Comparison of ENCODE assay signal across 16 cellular contexts in genomic region chr1:225469051-225469450, GRCh38. TPM values are rescaled to one million over a fixed set of nuclear protein-coding genes. Genes with fewer than 3 reads are reported as not detected.
DNase-seq lines count a peak whose midpoint lies in the region; ATAC-seq and TF ChIP-seq lines count a peak whose summit lies in the region.
"Had no signal": no experiment of that assay in that cellular context is flagged by ENCODE, and none has a peak within 500 bp of the region (broad histone marks: within the 10 kb centered on the region; RNA-seq: fewer than 3 reads in every experiment).

No MANE protein-coding gene starts in this region.

- H3K27ac Mint-ChIP-seq in activated naive CD4-positive, alpha-beta T cell treated with anti-CD3 and anti-CD28 coated beads for 36 hours: no peak overlapping the region
- peak overlapping the region; percentile 92 for H3K27ac Mint-ChIP-seq in memory B cell
- H3K27ac Mint-ChIP-seq: nephron progenitor cell had no signal

- no peaks in the 10 kb centered on the region for H3K27me3 Mint-ChIP-seq in activated naive CD4-positive, alpha-beta T cell treated with anti-CD3 and anti-CD28 coated beads for 36 hours (ENCODE audit: low read depth)
- no peaks in the 10 kb centered on the region for H3K27me3 Mint-ChIP-seq in memory B cell

- intact Hi-C loops in activated naive CD4-positive, alpha-beta T cell treated with anti-CD3 and anti-CD28 coated beads for 36 hours (cut with micrococcal nuclease): no loop called here

- no peak overlapping the region for H3K4me3 ChIP-seq in suprapubic skin
- H3K4me3 ChIP-seq: right atrium auricular region, transverse colon had no signal

- peaks cover 16% of the 10 kb centered on the region for H3K4me1 ChIP-seq in suprapubic skin

- H3K36me3 Mint-ChIP-seq in activated naive CD4-positive, alpha-beta T cell treated with anti-CD3 and anti-CD28 coated beads for 36 hours (ENCODE audit: low read depth): no peaks in the 10 kb centered on the region
- no peaks in the 10 kb centered on the region for H3K36me3 Mint-ChIP-seq in memory B cell

- H3K4me1 Mint-ChIP-seq in activated naive CD4-positive, alpha-beta T cell treated with anti-CD3 and anti-CD28 coated beads for 36 hours (ENCODE audit: low read depth): peaks cover 25% of the 10 kb centered on the region
- peaks cover 22% of the 10 kb centered on the region for H3K4me1 Mint-ChIP-seq in memory B cell

- H3K9me3 ChIP-seq in suprapubic skin: no peaks in the 10 kb centered on the region
- H3K9me3 ChIP-seq: right atrium auricular region, transverse colon had no signal

- no peak for ATAC-seq in memory B cell (ENCODE audit: low read depth)

- no peak for TF ChIP-seq CTCF in suprapubic skin (IDR thresholded peaks at IDR 0.05)

- no peak for TF ChIP-seq EP300 in suprapubic skin (IDR thresholded peaks at IDR 0.05)

- no peaks in the 10 kb centered on the region for H3K9me3 Mint-ChIP-seq in activated naive CD4-positive, alpha-beta T cell treated with anti-CD3 and anti-CD28 coated beads for 36 hours
- H3K9me3 Mint-ChIP-seq in memory B cell: no peaks in the 10 kb centered on the region

- WGBS in suprapubic skin: 85% methylated on average over 5 of the region's 5 CpGs

- CTCF ChIA-PET in activated naive CD4-positive, alpha-beta T cell treated with anti-CD3 and anti-CD28 coated beads for 36 hours (lab: Charles Lee): interaction anchor here (0.6 to 3.5 kb wide), 8 partner anchors 9 to 442 kb away, joined by 3 to 14 read pairs (median 3); partner anchors contain the start of gene SRP9

- H3K27ac ChIP-seq in suprapubic skin: no peak overlapping the region
- H3K27ac ChIP-seq: brain microvascular endothelial cell had no signal

- DNase-seq in activated naive CD4-positive, alpha-beta T cell treated with anti-CD3 and anti-CD28 coated beads for 36 hours: no peak
- no peak for DNase-seq in activated naive CD4-positive, alpha-beta T cell treated with Interleukin-2 at 50 U/mL for 16 hours
- DNase-seq in activated CD8-positive, alpha-beta memory T cell treated with anti-CD3 and anti-CD28 coated beads, Interleukin-2, amount 50 U/mL, for 4 hours: peak; percentile 2
- DNase-seq in memory B cell (ENCODE audit: low spot score in 2 of 2): no peak
- peak; percentile 21 to 45 for DNase-seq in suprapubic skin (ENCODE audit: low spot score in 2 of 2)
- DNase-seq in erythroblast (lab: John Stamatoyannopoulos, UW): no peak
- DNase-seq in stimulated activated CD4-positive, alpha-beta T cell treated with anti-CD3 and anti-CD28 coated beads, Interleukin-2, amount 100 ng/mL, for 48 hours: no peak
- no peak for DNase-seq in RKO (ENCODE audit: low spot score)
- DNase-seq: brain microvascular endothelial cell; Kasumi-1; NCI-H1417; NCI-H226; nephron progenitor cell; stimulated activated CD4-positive, alpha-beta T cell treated with anti-CD3 and anti-CD28 coated beads, Interleukin-2, amount 100 ng/mL, for 24 hours; transverse colon had no signal

- H3K36me3 ChIP-seq in suprapubic skin: no peaks in the 10 kb centered on the region
- H3K36me3 ChIP-seq: brain microvascular endothelial cell, right atrium auricular region, transverse colon had no signal

- no peaks in the 10 kb centered on the region for H3K27me3 ChIP-seq in suprapubic skin
- H3K27me3 ChIP-seq: brain microvascular endothelial cell, right atrium auricular region, transverse colon had no signal

- TF ChIP-seq POLR2A in suprapubic skin (IDR thresholded peaks at IDR 0.05) (no peak), erythroblast (IDR thresholded peaks at IDR 0.05; ENCODE audit: low read length) (no peak)

- peak overlapping the region; percentile 90 for H3K4me3 Mint-ChIP-seq in activated naive CD4-positive, alpha-beta T cell treated with anti-CD3 and anti-CD28 coated beads for 36 hours
- peak overlapping the region; percentile 92 for H3K4me3 Mint-ChIP-seq in memory B cell
- H3K4me3 Mint-ChIP-seq: nephron progenitor cell had no signal

RNA-seq across cellular contexts. Expression of gene LBR, which starts 41.2 kb away (rescaled TPM):
- total RNA-seq in activated naive CD4-positive, alpha-beta T cell treated with anti-CD3 and anti-CD28 coated beads for 36 hours: 100 to 1,000 TPM; 132 to 138 TPM
- total RNA-seq in suprapubic skin: 10 to 100 TPM; 18.5 to 57.2 (median 29.8) TPM

Comparison
In these comparisons a context has a peak if more than half of its experiments do, and no peak if none do; other contexts are left out.
1. DNase-seq: peak in activated CD8-positive, alpha-beta memory T cell treated with anti-CD3 and anti-CD28 coated beads, Interleukin-2, amount 50 U/mL, for 4 hours (single experiment) and suprapubic skin (2 of 2); none in activated naive CD4-positive, alpha-beta T cell treated with anti-CD3 and anti-CD28 coated beads for 36 hours (single experiment), activated naive CD4-positive, alpha-beta T cell treated with Interleukin-2 at 50 U/mL for 16 hours (single experiment), memory B cell (0 of 2), erythroblast (0 of 2), stimulated activated CD4-positive, alpha-beta T cell treated with anti-CD3 and anti-CD28 coated beads, Interleukin-2, amount 100 ng/mL, for 48 hours (0 of 2) and RKO (single experiment).